ENCODE assay signal across 32 cellular contexts in the genomic region with DNA sequence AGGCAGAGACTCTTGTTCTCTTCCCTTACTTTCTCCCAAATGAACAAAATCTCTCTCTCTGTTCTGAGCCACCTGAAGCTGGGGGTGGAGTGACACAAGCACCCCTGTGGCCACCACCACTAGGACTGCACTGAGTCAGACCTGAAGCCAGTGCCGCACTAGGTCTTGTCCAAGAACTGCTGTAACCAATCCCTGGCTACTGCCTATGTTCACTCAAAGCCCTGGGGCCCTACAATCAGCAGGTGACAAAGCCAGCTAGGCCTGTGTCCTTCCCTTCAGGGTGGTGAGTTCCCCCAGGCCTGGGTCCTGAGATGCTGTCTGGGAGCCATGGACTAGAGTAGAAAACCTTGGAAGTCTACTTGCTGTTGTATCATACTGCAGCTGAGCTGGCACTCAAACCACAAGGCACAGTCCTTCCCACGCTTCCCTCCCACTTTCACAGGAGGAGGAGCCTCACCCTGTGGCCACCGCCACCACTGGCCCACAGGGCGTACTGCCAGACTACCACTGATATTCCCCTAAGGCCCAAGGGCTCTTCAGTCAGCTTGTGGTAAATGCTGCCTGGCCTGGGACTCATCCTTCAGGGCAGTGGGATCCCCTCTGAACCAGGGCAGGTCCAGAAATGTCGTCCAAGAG.
A peak's percentile ranks its signal among the peaks of the same experiment; 100 is the strongest.
DNase-seq lines count a peak whose midpoint lies in the region; ATAC-seq, FAIRE-seq and TF ChIP-seq lines count a peak whose summit lies in the region.
"Had no signal": no experiment of that assay in that cellular context is flagged by ENCODE, and none has a peak within 500 bp of the region (broad histone marks: within the 10 kb centered on the region; RNA-seq: fewer than 3 reads in every experiment).

No MANE protein-coding gene starts in this region.

- H3K9me3 Mint-ChIP-seq in immature natural killer cell: peaks cover 0 to 2% (median 0%) of the 10 kb centered on the region in 6 donors
- H3K9me3 Mint-ChIP-seq: activated naive CD8-positive, alpha-beta T cell treated with anti-CD3 and anti-CD28 coated beads, Interleukin-2, amount 10 ng/mL, durations not matched to agents 7 days and 5 days; stimulated activated naive B cell treated with anti-CD40 and anti-IgM and Interleukin-4, amounts not matched to agents 10 μg/mL and 1 μg/mL and 100 μg/mL, for 72 hours; T-helper 1 cell treated with Interleukin-12 subunit alpha and Interleukin-12 subunit beta and Interleukin-4 antibody, amounts not matched to agents 30 μg/mL and 1 μg/mL, for 36 hours had no signal

- DNase-seq in HT-29 (ENCODE audit: low spot score) (peak; percentile 7), RKO (ENCODE audit: low spot score) (peak; percentile 3), GM12878 (ENCODE audit: low read depth, low spot score) (no peak), osteoblast (ENCODE audit: insufficient read length, low spot score, missing footprints) (peak; percentile 2), immature natural killer cell (no peak), T-helper 9 cell (no peak), NCI-H146 treated with DMSO at 0.1 percent for 48 hours (lab: John Stamatoyannopoulos, UW; ENCODE audit: unreplicated experiment) (no peak)
- DNase-seq: activated CD4-positive, alpha-beta T cell treated with anti-CD3 and anti-CD28 coated beads for 48 hours; activated CD8-positive, alpha-beta memory T cell treated with anti-CD3 and anti-CD28 coated beads for 24 hours; activated effector memory CD4-positive, alpha-beta T cell treated with anti-CD3 and anti-CD28 coated beads, Interleukin-2, amount 50 U/mL, for 16 hours; activated naive CD8-positive, alpha-beta T cell treated with anti-CD3 and anti-CD28 coated beads, Interleukin-2, amount 10 ng/mL, durations not matched to agents 7 days and 5 days; central memory CD4-positive, alpha-beta T cell; dermis blood vessel endothelial cell; esophagus squamous epithelium; H7; left colon; NCI-H1092; NCI-H187 treated with DMSO at 0.1 percent for 48 hours; NCI-H526; Peyer's patch; right lobe of liver; stimulated activated naive B cell treated with anti-CD40 and anti-IgM and Interleukin-4, amounts not matched to agents 10 μg/mL and 1 μg/mL and 100 μg/mL, for 72 hours had no signal

- in situ Hi-C loops in GM12878 (cut with MboI): no loop called here

- no peaks in the 10 kb centered on the region for H3K4me1 Mint-ChIP-seq in immature natural killer cell
- H3K4me1 Mint-ChIP-seq: activated naive CD8-positive, alpha-beta T cell treated with anti-CD3 and anti-CD28 coated beads, Interleukin-2, amount 10 ng/mL, durations not matched to agents 7 days and 5 days; CD14-positive monocyte; stimulated activated naive B cell treated with anti-CD40 and anti-IgM and Interleukin-4, amounts not matched to agents 10 μg/mL and 1 μg/mL and 100 μg/mL, for 72 hours had no signal

- no peak overlapping the region for H3K27ac Mint-ChIP-seq in immature natural killer cell
- H3K27ac Mint-ChIP-seq: activated naive CD8-positive, alpha-beta T cell treated with anti-CD3 and anti-CD28 coated beads, Interleukin-2, amount 10 ng/mL, durations not matched to agents 7 days and 5 days; CD14-positive monocyte; progenitor cell of endocrine pancreas; stimulated activated naive B cell treated with anti-CD40 and anti-IgM and Interleukin-4, amounts not matched to agents 10 μg/mL and 1 μg/mL and 100 μg/mL, for 72 hours; T-helper 1 cell treated with Interleukin-12 subunit alpha and Interleukin-12 subunit beta and Interleukin-4 antibody, amounts not matched to agents 30 μg/mL and 1 μg/mL, for 36 hours had no signal

- no peak for FAIRE-seq in GM12878 (lab: Jason Lieb, UNC)
- FAIRE-seq: endometrium, urothelium cell line had no signal

- SMC1A ChIA-PET in GM12878 (lab: Charles Lee; ENCODE audit: uncharacterized antibody, unreplicated experiment): no interaction called here

- no peak for TF ChIP-seq EP300 in GM12878 (IDR thresholded peaks at IDR 0.05; ENCODE audit: borderline replicate concordance in 1 of 2, control insufficient read depth in 1 of 2, low read depth in 2 of 2, low read length in 2 of 2)

- intact Hi-C loops in GM12878 (cut with micrococcal nuclease; ENCODE audit: unreplicated experiment): no loop called here

- H3K4me3 ChIP-seq in GM12878: no peak overlapping the region
- no peak overlapping the region for H3K4me3 ChIP-seq in osteoblast (ENCODE audit: insufficient read depth, low read length)
- H3K4me3 ChIP-seq: esophagus squamous epithelium, gastroesophageal sphincter, hepatocyte, Peyer's patch, right lobe of liver, suprapubic skin had no signal

- 12% methylated on average over 5 of the region's 5 CpGs for WGBS in GM12878 (ENCODE audit: insufficient coverage, insufficient replicate concordance, low lambda C conversion rate, missing lambda C conversion rate)

- TF ChIP-seq CTCF in GM12878 (IDR thresholded peaks at IDR 0.05 in 2 of 3, conservative IDR thresholded peaks at IDR 0.05 in 1 of 3; ENCODE audit: control insufficient read depth in 2 of 3, extremely low read depth in 1 of 3, insufficient read depth in 1 of 3, low read depth in 3 of 3, low read length in 3 of 3) (no peak), osteoblast (IDR thresholded peaks at IDR 0.05; ENCODE audit: extremely low read depth, low read depth, low read length) (no peak)

- H3K27me3 ChIP-seq in GM12878 (replicated peaks in 1 of 2; ENCODE audit: control insufficient read depth in 2 of 2, insufficient read depth in 2 of 2, low read length in 1 of 2) (peaks cover 1 to 2% of the 10 kb centered on the region in 2 experiments; a peak in 3 of 4 replicates), osteoblast (ENCODE audit: insufficient read depth, low read length) (peaks cover 12% of the 10 kb centered on the region)
- H3K27me3 ChIP-seq: esophagus squamous epithelium, gastroesophageal sphincter, hepatocyte, neutrophil, Peyer's patch, suprapubic skin had no signal

- H4K20me1 ChIP-seq in GM12878 (ENCODE audit: control insufficient read depth, insufficient read depth) (no peaks in the 10 kb centered on the region), osteoblast (ENCODE audit: insufficient read depth, low read length) (no peaks in the 10 kb centered on the region)

- no peak overlapping the region for H3K27ac ChIP-seq in GM12878 (ENCODE audit: control insufficient read depth, insufficient read depth)
- no peak overlapping the region for H3K27ac ChIP-seq in osteoblast (ENCODE audit: low read depth, low read length)
- H3K27ac ChIP-seq: esophagus squamous epithelium, gastroesophageal sphincter, hepatocyte, neutrophil, Peyer's patch, right lobe of liver, suprapubic skin, VCaP had no signal

- RAD21 ChIA-PET in GM12878 (lab: Charles Lee; ENCODE audit: unreplicated experiment): no interaction called here

- no peak overlapping the region for H3K9ac ChIP-seq in GM12878 (ENCODE audit: control insufficient read depth, insufficient read depth, low read length)

- no peak for TF ChIP-seq POLR2A in GM12878 (IDR thresholded peaks at IDR 0.05; ENCODE audit: low read depth, low read length)

- H3K36me3 ChIP-seq in GM12878 (ENCODE audit: control insufficient read depth in 2 of 2, insufficient read depth in 2 of 2, low read length in 1 of 2) (no peaks in the 10 kb centered on the region), osteoblast (ENCODE audit: insufficient read depth, low read length) (no peaks in the 10 kb centered on the region)
- H3K36me3 ChIP-seq: esophagus squamous epithelium, gastroesophageal sphincter, neutrophil, Peyer's patch, right lobe of liver, suprapubic skin had no signal

- BruUV-seq in GM12878 (replicated peaks; lab: Mats Ljungman, UMichigan): no TSS peak

- H3K9me3 ChIP-seq in GM12878 (replicated peaks; ENCODE audit: control insufficient read depth, insufficient read depth, low read length) (no peaks in the 10 kb centered on the region), osteoblast (ENCODE audit: low read depth, low read length) (no peaks in the 10 kb centered on the region)
- H3K9me3 ChIP-seq: esophagus squamous epithelium, gastroesophageal sphincter, neutrophil, Peyer's patch, right lobe of liver, suprapubic skin had no signal

- ATAC-seq in GM12878: peak; percentile 32; the same call in 2 of the 3 replicates
- ATAC-seq: gastroesophageal sphincter; left colon; right lobe of liver; stimulated activated naive B cell treated with anti-CD40 and anti-IgM and Interleukin-4, amounts not matched to agents 10 μg/mL and 1 μg/mL and 100 μg/mL, for 72 hours had no signal

- POLR2A ChIA-PET in GM12878 (lab: Charles Lee): no interaction called here

- H2AFZ ChIP-seq in GM12878 (ENCODE audit: control insufficient read depth, low read depth, low read length) (no peak overlapping the region), osteoblast (ENCODE audit: low read length) (no peak overlapping the region)
- H2AFZ ChIP-seq: hepatocyte had no signal

- H3K36me3 Mint-ChIP-seq in immature natural killer cell: no peaks in the 10 kb centered on the region
- H3K36me3 Mint-ChIP-seq: activated naive CD8-positive, alpha-beta T cell treated with anti-CD3 and anti-CD28 coated beads, Interleukin-2, amount 10 ng/mL, durations not matched to agents 7 days and 5 days; CD14-positive monocyte; stimulated activated naive B cell treated with anti-CD40 and anti-IgM and Interleukin-4, amounts not matched to agents 10 μg/mL and 1 μg/mL and 100 μg/mL, for 72 hours had no signal

- no peaks in the 10 kb centered on the region for H3K79me2 ChIP-seq in GM12878 (ENCODE audit: control insufficient read depth, insufficient read depth, low read length)
- no peaks in the 10 kb centered on the region for H3K79me2 ChIP-seq in osteoblast (ENCODE audit: insufficient read depth, low read length)
- H3K79me2 ChIP-seq: hepatocyte had no signal

- H3K27me3 Mint-ChIP-seq in immature natural killer cell (ENCODE audit: low read depth in 3 of 3): peaks cover 0 to 10% (median 9%) of the 10 kb centered on the region in 3 donors
- H3K27me3 Mint-ChIP-seq: activated naive CD8-positive, alpha-beta T cell treated with anti-CD3 and anti-CD28 coated beads, Interleukin-2, amount 10 ng/mL, durations not matched to agents 7 days and 5 days; progenitor cell of endocrine pancreas; stimulated activated naive B cell treated with anti-CD40 and anti-IgM and Interleukin-4, amounts not matched to agents 10 μg/mL and 1 μg/mL and 100 μg/mL, for 72 hours had no signal

- no peak overlapping the region for H3K4me3 Mint-ChIP-seq in immature natural killer cell
- H3K4me3 Mint-ChIP-seq: activated naive CD8-positive, alpha-beta T cell treated with anti-CD3 and anti-CD28 coated beads, Interleukin-2, amount 10 ng/mL, durations not matched to agents 7 days and 5 days; CD14-positive monocyte; stimulated activated naive B cell treated with anti-CD40 and anti-IgM and Interleukin-4, amounts not matched to agents 10 μg/mL and 1 μg/mL and 100 μg/mL, for 72 hours; T-helper 1 cell treated with Interleukin-12 subunit alpha and Interleukin-12 subunit beta and Interleukin-4 antibody, amounts not matched to agents 30 μg/mL and 1 μg/mL, for 36 hours had no signal

- TF ChIP-seq RAD21 in GM12878 (IDR thresholded peaks at IDR 0.05; ENCODE audit: insufficient read depth, low read depth, low read length): no peak

- H3K4me2 ChIP-seq in GM12878 (ENCODE audit: control insufficient read depth, insufficient read depth): no peak overlapping the region
- H3K4me2 ChIP-seq in osteoblast (ENCODE audit: insufficient read depth, low read length): no peak overlapping the region
- H3K4me2 ChIP-seq: hepatocyte had no signal

- CTCF ChIA-PET in GM12878 (lab: Yijun Ruan, JAX): interaction anchor here (1.0 kb wide), 1 partner anchor 379 kb away, joined by 4 read pairs; no protein-coding TSS in a partner anchor

- H3K4me1 ChIP-seq in GM12878 (ENCODE audit: control insufficient read depth, insufficient read depth, low read length) (no peaks in the 10 kb centered on the region), osteoblast (ENCODE audit: insufficient read depth, low read length) (no peaks in the 10 kb centered on the region)
- H3K4me1 ChIP-seq: esophagus squamous epithelium, gastroesophageal sphincter, Peyer's patch, right lobe of liver, suprapubic skin had no signal

Comparison
In these comparisons a context has a peak if more than half of its experiments do, and no peak if none do; other contexts are left out.
1. DNase-seq: peak in HT-29 (single experiment), RKO (single experiment) and osteoblast (single experiment); none in GM12878 (single experiment), immature natural killer cell (0 of 3), T-helper 9 cell (single experiment) and NCI-H146 treated with DMSO at 0.1 percent for 48 hours (single experiment).